Comparison of ENCODE assay signal across 24 cellular contexts in the genomic region with DNA sequence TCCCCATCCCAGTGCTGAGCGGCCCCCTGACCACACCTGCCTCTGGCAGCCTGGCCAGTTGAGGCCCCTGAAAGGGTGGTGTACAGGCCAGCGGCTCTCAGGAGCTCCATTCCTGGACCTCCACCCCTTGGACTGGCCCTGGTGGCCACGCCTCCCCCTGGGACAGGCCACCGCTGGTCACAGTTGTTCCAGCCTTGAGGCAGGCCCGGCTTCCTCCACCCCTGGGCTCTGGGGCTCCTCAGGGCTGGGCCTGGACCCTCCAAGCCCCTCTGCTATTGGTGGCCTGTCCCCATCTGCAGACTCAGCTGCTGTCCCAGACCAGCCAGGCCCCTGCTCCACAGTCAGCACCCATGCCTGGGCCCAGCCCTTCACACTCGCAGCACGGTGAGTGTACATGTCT.
"Had no signal": no experiment of that assay in that cellular context is flagged by ENCODE, and none has a peak within 500 bp of the region (broad histone marks: within the 10 kb centered on the region; RNA-seq: fewer than 3 reads in every experiment).

No MANE protein-coding gene starts in this region.

- ATAC-seq: activated CD4-positive, alpha-beta T cell treated with anti-CD3 and anti-CD28 coated beads for 36 hours; mucosa of descending colon; right cardiac atrium had no signal

- H3K36me3 Mint-ChIP-seq: activated CD4-positive, alpha-beta memory T cell treated with anti-CD3 and anti-CD28 coated beads for 36 hours; brain; naive B cell had no signal

- H3K27me3 Mint-ChIP-seq: activated CD4-positive, alpha-beta T cell treated with anti-CD3 and anti-CD28 coated beads for 36 hours; brain had no signal

- H3K36me3 ChIP-seq: colonic mucosa, left ventricle myocardium inferior, prostate gland had no signal

- H3K9me3 ChIP-seq: colonic mucosa, left ventricle myocardium inferior, mucosa of descending colon, prostate gland had no signal

- H3K4me1 Mint-ChIP-seq: activated CD4-positive, alpha-beta T cell treated with anti-CD3 and anti-CD28 coated beads for 36 hours; brain; naive B cell; neural crest cell had no signal

- FAIRE-seq: endometrium, small intestine, TTC549 had no signal

- H3K27ac Mint-ChIP-seq: activated CD4-positive, alpha-beta memory T cell treated with anti-CD3 and anti-CD28 coated beads for 36 hours; activated CD4-positive, alpha-beta T cell treated with anti-CD3 and anti-CD28 coated beads for 36 hours; activated T-helper 1 cell treated with anti-CD3 and anti-CD28 coated beads, Interleukin-12 subunit alpha, Interleukin-12 subunit beta, Interleukin-2, Interleukin-4 antibody, amounts not matched to agents 30 ng/mL and 10 ng/mL and 1 ng/mL, durations not matched to agents 14 hours and 24 hours and 36 hours; brain; naive B cell; T-helper 2 cell treated with Interferon-gamma antibody and Interleukin-4, amounts not matched to agents 5 μg/mL and 100 μg/mL, for 36 hours had no signal

- H3K27ac ChIP-seq: colonic mucosa, left ventricle myocardium inferior, prostate gland had no signal

- H3K4me3 Mint-ChIP-seq: activated CD4-positive, alpha-beta memory T cell treated with anti-CD3 and anti-CD28 coated beads for 36 hours; activated CD4-positive, alpha-beta T cell treated with anti-CD3 and anti-CD28 coated beads for 36 hours; activated T-helper 1 cell treated with anti-CD3 and anti-CD28 coated beads, Interleukin-12 subunit alpha, Interleukin-12 subunit beta, Interleukin-2, Interleukin-4 antibody, amounts not matched to agents 30 ng/mL and 10 ng/mL and 1 ng/mL, durations not matched to agents 14 hours and 24 hours and 36 hours; brain; neural crest cell; T-helper 2 cell treated with Interferon-gamma antibody and Interleukin-4, amounts not matched to agents 5 μg/mL and 100 μg/mL, for 36 hours had no signal

- H3K4me1 ChIP-seq: colonic mucosa, prostate gland had no signal

- H3K9me3 Mint-ChIP-seq: activated CD4-positive, alpha-beta memory T cell treated with anti-CD3 and anti-CD28 coated beads for 36 hours; activated T-helper 1 cell treated with anti-CD3 and anti-CD28 coated beads, Interleukin-12 subunit alpha, Interleukin-12 subunit beta, Interleukin-2, Interleukin-4 antibody, amounts not matched to agents 30 ng/mL and 10 ng/mL and 1 ng/mL, durations not matched to agents 14 hours and 24 hours and 36 hours; naive B cell; neural crest cell; T-helper 2 cell treated with Interferon-gamma antibody and Interleukin-4, amounts not matched to agents 5 μg/mL and 100 μg/mL, for 36 hours had no signal

- H3K4me3 ChIP-seq: colonic mucosa, left ventricle myocardium inferior, mucosa of descending colon, prostate gland had no signal

- DNase-seq: activated CD4-positive, alpha-beta memory T cell treated with anti-CD3 and anti-CD28 coated beads for 36 hours; activated CD4-positive, alpha-beta T cell treated with anti-CD3 and anti-CD28 coated beads for 36 hours; activated naive CD4-positive, alpha-beta T cell; activated T-cell treated with anti-CD3 and anti-CD28 coated beads for 4 hours; anterior cingulate cortex; central memory CD4-positive, alpha-beta T cell; colonic mucosa; erythroblast; foreskin melanocyte; left ventricle myocardium inferior; mesenchymal stem cell; naive B cell; small intestine; stimulated activated CD4-positive, alpha-beta T cell treated with anti-CD3 and anti-CD28 coated beads, Interleukin-15, amount 100 ng/mL, for 24 hours; stimulated activated CD4-positive, alpha-beta T cell treated with anti-CD3 and anti-CD28 coated beads, Interleukin-2, amount 100 ng/mL, for 48 hours had no signal
